8 cellular contexts compared by ENCODE assay signal in genomic region chr1:151494741-151495281, GRCh38. TPM values are rescaled to one million over a fixed set of nuclear protein-coding genes. Genes with fewer than 3 reads are reported as not detected.
A peak's percentile ranks its signal among the peaks of the same experiment; 100 is the strongest.
DNase-seq lines count a peak whose midpoint lies in the region; ATAC-seq and TF ChIP-seq lines count a peak whose summit lies in the region.

No MANE protein-coding gene starts in this region.

- peaks cover 5% of the 10 kb centered on the region for H3K4me1 ChIP-seq in hepatocyte (ENCODE audit: insufficient read depth)
- no peaks in the 10 kb centered on the region for H3K4me1 ChIP-seq in right atrium auricular region

- no peak for TF ChIP-seq CTCF in hepatocyte (IDR thresholded peaks at IDR 0.05; ENCODE audit: poor library complexity)
- no peak for TF ChIP-seq CTCF in right atrium auricular region (IDR thresholded peaks at IDR 0.05)

- H3K9me3 ChIP-seq in hepatocyte (ENCODE audit: low read depth) (no peaks in the 10 kb centered on the region), right atrium auricular region (no peaks in the 10 kb centered on the region)

- 0% methylated on average over 1 of the region's 1 CpG for WGBS in hepatocyte (ENCODE audit: low lambda C conversion rate, missing lambda C conversion rate)

- H3K9me2 ChIP-seq in hepatocyte (replicated peaks; ENCODE audit: insufficient read depth) = no peaks in the 10 kb centered on the region

- H3K4me3 ChIP-seq in hepatocyte (no peak overlapping the region), right atrium auricular region (no peak overlapping the region)

- H3K36me3 ChIP-seq in hepatocyte (replicated peaks; ENCODE audit: insufficient read depth, low read depth) (no peaks in the 10 kb centered on the region), right atrium auricular region (no peaks in the 10 kb centered on the region)

- H3K27me3 ChIP-seq in hepatocyte = no peaks in the 10 kb centered on the region
- no peaks in the 10 kb centered on the region for H3K27me3 ChIP-seq in right atrium auricular region

- H2AFZ ChIP-seq in hepatocyte = no peak overlapping the region

- H3K79me2 ChIP-seq in hepatocyte = no peaks in the 10 kb centered on the region

- no peak overlapping the region for H3K4me2 ChIP-seq in hepatocyte

- H4K20me1 ChIP-seq in hepatocyte (ENCODE audit: insufficient read depth, poor library complexity, severe bottlenecking) = no peaks in the 10 kb centered on the region

- H3K27ac ChIP-seq in hepatocyte (peak overlapping the region; percentile 83), right atrium auricular region (no peak overlapping the region)

- ATAC-seq in GM19397 (IDR thresholded peaks at IDR 0.05; ENCODE audit: unreplicated experiment) = no peak

- peak; percentile 11 for DNase-seq in stimulated activated CD4-positive, alpha-beta T cell treated with anti-CD3 and anti-CD28 coated beads, Interleukin-4, amount 100 ng/mL, for 24 hours
- DNase-seq in stimulated activated CD4-positive, alpha-beta T cell treated with anti-CD3 and anti-CD28 coated beads, Interleukin-12 subunit alpha, Interleukin-12 subunit beta, amount 100 ng/mL, for 4 hours = no peak
- DNase-seq in RPMI8226 (peak; percentile 24), hepatocyte (ENCODE audit: low spot score) (peak; percentile 66), AML-193 (lab: John Stamatoyannopoulos, UW) (no peak), cerebellar cortex (ENCODE audit: low spot score) (no peak), right atrium auricular region (ENCODE audit: low spot score) (no peak)

RNA-seq across cellular contexts. Expression of gene CGN, which starts 16.4 kb away (rescaled TPM):
- total RNA-seq in hepatocyte (58.2 and 66.4 TPM in 2 replicates), right atrium auricular region (1 to 10 TPM; 3.3 to 5.4 TPM)
- polyA plus RNA-seq in hepatocyte = 46.3 and 54.5 TPM in 2 replicates

RNA-seq across cellular contexts. Expression of gene POGZ, which starts 35.5 kb away (rescaled TPM):
- 36.3 and 37.0 TPM in 2 replicates for total RNA-seq in hepatocyte
- polyA plus RNA-seq in hepatocyte = 12.9 and 16.2 TPM in 2 replicates
- 10 to 100 TPM; 21.8 to 29.2 TPM for total RNA-seq in right atrium auricular region

RNA-seq across cellular contexts. Expression of gene TUFT1, which starts 45.3 kb away (rescaled TPM):
- total RNA-seq in hepatocyte = 18.3 and 29.8 TPM in 2 replicates
- 29.2 and 30.1 TPM in 2 replicates for polyA plus RNA-seq in hepatocyte
- 1 to 10 TPM; 4.3 to 7.9 TPM for total RNA-seq in right atrium auricular region

Comparison
In these comparisons a context has a peak if more than half of its experiments do, and no peak if none do; other contexts are left out.
1. DNase-seq: peak in stimulated activated CD4-positive, alpha-beta T cell treated with anti-CD3 and anti-CD28 coated beads, Interleukin-4, amount 100 ng/mL, for 24 hours (single experiment), RPMI8226 (single experiment) and hepatocyte (single experiment); none in stimulated activated CD4-positive, alpha-beta T cell treated with anti-CD3 and anti-CD28 coated beads, Interleukin-12 subunit alpha, Interleukin-12 subunit beta, amount 100 ng/mL, for 4 hours (single experiment), AML-193 (0 of 2), cerebellar cortex (single experiment) and right atrium auricular region (single experiment).